In genomic region chr13:112686987-112687386, GRCh38 we compare ENCODE assay signal across 20 cellular contexts. TPM values are rescaled to one million over a fixed set of nuclear protein-coding genes. Genes with fewer than 3 reads are reported as not detected.
DNase-seq lines count a peak whose midpoint lies in the region; ATAC-seq, FAIRE-seq and TF ChIP-seq lines count a peak whose summit lies in the region.
"Had no signal": no experiment of that assay in that cellular context is flagged by ENCODE, and none has a peak within 500 bp of the region (broad histone marks: within the 10 kb centered on the region; RNA-seq: fewer than 3 reads in every experiment).

No MANE protein-coding gene starts in this region.

- H3K9me3 ChIP-seq in H1 (ENCODE audit: insufficient read depth in 2 of 2, low read depth in 1 of 2, low read length in 1 of 2) (no peaks in the 10 kb centered on the region), mesenchymal stem cell (ENCODE audit: control insufficient read depth, low read length) (no peaks in the 10 kb centered on the region), stomach (no peaks in the 10 kb centered on the region), gastroesophageal sphincter (no peaks in the 10 kb centered on the region)
- H3K9me3 ChIP-seq: Caco-2, HAP-1 had no signal

- 87% methylated on average over 9 of the region's 9 CpGs; no CpG with 5 or more reads in 1 of the 2 experiments for WGBS in H1 (ENCODE audit: extremely low coverage in 1 of 2, insufficient coverage in 1 of 2, insufficient read length in 1 of 2, insufficient replicate concordance in 2 of 2, low coverage in 1 of 2, low lambda C conversion rate in 2 of 2, missing lambda C conversion rate in 1 of 2), 2 experiments
- 95% methylated on average over 9 of the region's 9 CpGs for WGBS in mesenchymal stem cell
- WGBS in stomach, 5 donors, result 92 to 96% (median 95%) methylated on average over 9 of the region's 9 CpGs
- 93% methylated on average over 2 of the region's 9 CpGs; no CpG with 5 or more reads in 1 of the 2 donors for WGBS in gastroesophageal sphincter (ENCODE audit: low coverage in 1 of 2), 2 donors

- H2BK12ac ChIP-seq in H1 (ENCODE audit: low read depth, low read length), result no peak overlapping the region
- H2BK12ac ChIP-seq in mesenchymal stem cell (ENCODE audit: low read length in 2 of 2), result no peak overlapping the region

- CTCF ChIA-PET in H1 (lab: Charles Lee; ENCODE audit: partially characterized antibody), result interaction anchor here (1.0 to 1.3 kb wide), 2 partner anchors 40 to 169 kb away, joined by 3 to 4 read pairs; no protein-coding TSS in a partner anchor

- TF ChIP-seq CTCF in H1 (IDR thresholded peaks at IDR 0.05; ENCODE audit: control extremely low read depth in 1 of 3, insufficient read depth in 1 of 3, low read depth in 1 of 3, low read length in 3 of 3) (peak in 1 of 3 experiments; percentile 12; a peak in 1 of 4 replicates), stomach (IDR thresholded peaks at IDR 0.05) (no peak), gastroesophageal sphincter (IDR thresholded peaks at IDR 0.05) (no peak)

- no peak for TF ChIP-seq EP300 in H1 (IDR thresholded peaks at IDR 0.05; ENCODE audit: borderline replicate concordance in 1 of 2, low read depth in 2 of 2, low read length in 2 of 2)
- no peak for TF ChIP-seq EP300 in stomach (IDR thresholded peaks at IDR 0.05)
- no peak for TF ChIP-seq EP300 in gastroesophageal sphincter (IDR thresholded peaks at IDR 0.05)

- H2BK5ac ChIP-seq in H1 (ENCODE audit: low read depth, low read length) (no peak overlapping the region), mesenchymal stem cell (ENCODE audit: low read depth, low read length, poor library complexity, severe bottlenecking) (no peak overlapping the region)

- H3K27ac ChIP-seq in H1 (ENCODE audit: low read depth, low read length) (no peak overlapping the region), mesenchymal stem cell (ENCODE audit: low read length, poor library complexity, severe bottlenecking) (no peak overlapping the region), stomach (no peak overlapping the region), gastroesophageal sphincter (no peak overlapping the region)
- H3K27ac ChIP-seq: HL-60 had no signal

- H3K56ac ChIP-seq in H1 (replicated peaks; ENCODE audit: insufficient read length, low read depth, low read length), result no peak overlapping the region

- ATAC-seq in GM19463 (IDR thresholded peaks at IDR 0.05; ENCODE audit: unreplicated experiment), result no peak
- ATAC-seq in gastroesophageal sphincter, result no peak

- peaks cover 5% of the 10 kb centered on the region; the same call in 1 of the 2 replicates for H3K23me2 ChIP-seq in H1 (ENCODE audit: low read depth, low read length)

- TF ChIP-seq POLR2A in H1 (IDR thresholded peaks at IDR 0.05; ENCODE audit: control extremely low read depth in 1 of 2, low read depth in 2 of 2, low read length in 2 of 2) (no peak), stomach (IDR thresholded peaks at IDR 0.05) (no peak), gastroesophageal sphincter (IDR thresholded peaks at IDR 0.05) (no peak)

- no peak overlapping the region for H4K5ac ChIP-seq in H1 (ENCODE audit: insufficient read length, low read depth, low read length)

- no peaks in the 10 kb centered on the region for H3K36me3 ChIP-seq in H1 (ENCODE audit: control insufficient read depth in 2 of 4, insufficient read depth in 4 of 4, low read length in 3 of 4)
- no peaks in the 10 kb centered on the region for H3K36me3 ChIP-seq in mesenchymal stem cell (ENCODE audit: control insufficient read depth in 1 of 2, insufficient read depth in 2 of 2, low read depth in 1 of 2, low read length in 2 of 2)
- no peaks in the 10 kb centered on the region for H3K36me3 ChIP-seq in stomach
- H3K36me3 ChIP-seq in gastroesophageal sphincter, result no peaks in the 10 kb centered on the region
- H3K36me3 ChIP-seq: HAP-1 had no signal

- H3K27me3 ChIP-seq in H1 (replicated peaks in 1 of 4; ENCODE audit: control insufficient read depth in 3 of 4, extremely low read depth in 1 of 4, insufficient read depth in 3 of 4, low read length in 3 of 4) (peaks cover 0 to 2% (median 0%) of the 10 kb centered on the region in 4 experiments; a peak in 2 of 7 replicates), mesenchymal stem cell (ENCODE audit: control insufficient read depth in 1 of 2, insufficient read depth in 1 of 2, low read length in 2 of 2) (peaks cover 0 to 6% of the 10 kb centered on the region in 2 experiments), stomach (no peaks in the 10 kb centered on the region), gastroesophageal sphincter (no peaks in the 10 kb centered on the region)

- H3K14ac ChIP-seq in H1 (ENCODE audit: insufficient read length) (no peak overlapping the region), mesenchymal stem cell (ENCODE audit: low read length in 2 of 2) (no peak overlapping the region)

- intact Hi-C loops in stomach (cut with DNase I; ENCODE audit: low total_unique reads), result no loop called here

- no peak overlapping the region for H3K4me2 ChIP-seq in H1 (ENCODE audit: insufficient read depth in 1 of 2, low read depth in 2 of 2, low read length in 2 of 2)
- no peak overlapping the region for H3K4me2 ChIP-seq in mesenchymal stem cell (ENCODE audit: low read length, poor library complexity, severe bottlenecking)

- H3K4ac ChIP-seq in H1 (replicated peaks; ENCODE audit: insufficient read length, low read depth, low read length), result no peak overlapping the region
- H3K4ac ChIP-seq in mesenchymal stem cell (ENCODE audit: low read depth in 1 of 2, low read length in 2 of 2), result no peak overlapping the region

- DNase-seq in activated effector memory CD4-positive, alpha-beta T cell treated with anti-CD3 and anti-CD28 coated beads, Interleukin-2, amount 50 U/mL, for 16 hours, result peak; percentile 57
- DNase-seq in activated effector memory CD4-positive, alpha-beta T cell treated with Interleukin-2 at 50 U/mL for 16 hours, result no peak
- DNase-seq in H1 (ENCODE audit: low read depth in 1 of 2, low spot score in 2 of 2), result peak in 1 of 2 experiments; percentile 26
- DNase-seq in mesenchymal stem cell, result no peak
- peak; percentile 10 for DNase-seq in stomach
- DNase-seq in CD1c-positive myeloid dendritic cell (ENCODE audit: extremely low spot score), result no peak
- DNase-seq: 8988T; Caco-2; CD4-positive, CD25-positive, alpha-beta regulatory T cell; GF-D8; IMR-90; NCI-H1417 treated with DMSO at 0.1 percent for 48 hours; NCI-H187 treated with DMSO at 0.1 percent for 48 hours; NCI-H2227 treated with DMSO at 0.1 percent for 48 hours; NCI-H82; Right ventricle myocardium superior had no signal

- H2AK5ac ChIP-seq in H1 (ENCODE audit: low read depth, low read length) (no peak overlapping the region), mesenchymal stem cell (ENCODE audit: low read length, severe bottlenecking) (peak overlapping the region; percentile 35)

- FAIRE-seq in H1 (lab: Jason Lieb, UNC), result no peak

- H3K18ac ChIP-seq in H1 (ENCODE audit: extremely low read depth, low read length) (no peak overlapping the region), mesenchymal stem cell (ENCODE audit: low read depth in 1 of 2, low read length in 2 of 2) (no peak overlapping the region)

- H3K4me3 ChIP-seq in H1 (ENCODE audit: extremely low read depth in 1 of 4, insufficient read depth in 2 of 4, low read depth in 3 of 4, low read length in 4 of 4) (no peak overlapping the region), mesenchymal stem cell (ENCODE audit: insufficient read depth in 1 of 2, low read depth in 1 of 2, low read length in 2 of 2) (no peak overlapping the region), stomach (no peak overlapping the region), gastroesophageal sphincter (no peak overlapping the region)
- H3K4me3 ChIP-seq: HAP-1 had no signal

- no peak overlapping the region for H3K23ac ChIP-seq in H1 (ENCODE audit: insufficient read length)
- no peak overlapping the region for H3K23ac ChIP-seq in mesenchymal stem cell (ENCODE audit: low read length in 2 of 2)

- peaks cover 0 to 13% of the 10 kb centered on the region in 2 experiments; a peak in 2 of 4 replicates for H3K79me2 ChIP-seq in H1 (ENCODE audit: control insufficient read depth in 1 of 2, insufficient read depth in 2 of 2, low read length in 2 of 2)

- no peak overlapping the region for H4K91ac ChIP-seq in H1 (replicated peaks; ENCODE audit: insufficient read length, low read length)
- H4K91ac ChIP-seq in mesenchymal stem cell (ENCODE audit: low read length), result no peak overlapping the region

- no peaks in the 10 kb centered on the region; the same call in 1 of the 2 replicates for H3K79me1 ChIP-seq in H1 (ENCODE audit: low read depth, low read length)
- peaks cover 5% of the 10 kb centered on the region for H3K79me1 ChIP-seq in mesenchymal stem cell (replicated peaks; ENCODE audit: low read length, poor library complexity, severe bottlenecking)

- H2BK20ac ChIP-seq in H1 (ENCODE audit: low read length), result no peak overlapping the region

- no peak overlapping the region for H2BK120ac ChIP-seq in H1 (replicated peaks; ENCODE audit: low read depth, low read length)
- no peak overlapping the region for H2BK120ac ChIP-seq in mesenchymal stem cell (ENCODE audit: low read depth, low read length)

- H3K9ac ChIP-seq in H1 (replicated peaks in 1 of 4; ENCODE audit: extremely low read depth in 1 of 4, low read depth in 3 of 4, low read length in 3 of 4), result no peak overlapping the region
- no peak overlapping the region for H3K9ac ChIP-seq in mesenchymal stem cell (ENCODE audit: low read length)

- H4K20me1 ChIP-seq in H1 (replicated peaks in 1 of 2; ENCODE audit: control insufficient read depth in 1 of 2, insufficient read depth in 2 of 2, low read length in 2 of 2), result no peaks in the 10 kb centered on the region

- POLR2A ChIA-PET in H1 (lab: Charles Lee; ENCODE audit: partially characterized antibody), result interaction anchor here (1.2 kb wide), 1 partner anchor 13 kb away, joined by 3 read pairs; no protein-coding TSS in a partner anchor

- H3K4me1 ChIP-seq in H1 (replicated peaks in 1 of 4; ENCODE audit: control insufficient read depth in 3 of 4, insufficient read depth in 4 of 4, low read length in 3 of 4), result peaks cover 3 to 16% (median 11%) of the 10 kb centered on the region in 4 experiments
- peaks cover 7% of the 10 kb centered on the region for H3K4me1 ChIP-seq in mesenchymal stem cell (ENCODE audit: control insufficient read depth, insufficient read depth, low read depth, low read length)
- H3K4me1 ChIP-seq in stomach, result peaks cover 15 to 27% (median 20%) of the 10 kb centered on the region in 4 donors
- H3K4me1 ChIP-seq in gastroesophageal sphincter, result peaks cover 0 to 22% (median 10%) of the 10 kb centered on the region in 3 donors

- H2BK15ac ChIP-seq in H1 (ENCODE audit: low read length) (no peak overlapping the region), mesenchymal stem cell (ENCODE audit: low read depth, poor library complexity, severe bottlenecking) (no peak overlapping the region)

- H4K8ac ChIP-seq in H1 (ENCODE audit: extremely low read depth, insufficient read depth, low read length) (no peak overlapping the region), mesenchymal stem cell (ENCODE audit: low read length) (no peak overlapping the region)

- H2AFZ ChIP-seq in H1 (ENCODE audit: low read length), result no peak overlapping the region
- no peak overlapping the region for H2AFZ ChIP-seq in mesenchymal stem cell (ENCODE audit: low read depth, low read length)

- peak; percentile 30 to 34 for TF ChIP-seq RAD21 in H1 (IDR thresholded peaks at IDR 0.05 in 1 of 2, conservative IDR thresholded peaks at IDR 0.05 in 1 of 2; ENCODE audit: low read depth in 2 of 2, low read length in 2 of 2)

RNA-seq across cellular contexts. Expression of gene ATP11A, which starts 2.9 kb away (rescaled TPM):
- total RNA-seq in H1 (2021; fragmentation: NEBNext Ultra II Directional; extraction: Animal tissue kit (Norgen Biotek cat#: 25700)), result 72.9 and 78.5 TPM in 2 replicates
- 28.8 and 30.7 TPM in 2 replicates for polyA plus RNA-seq in H1 (2011; rRNA removed)
- 14.9 TPM for polyA plus RNA-seq in H1 (2011; cell fraction: cytosol; rRNA removed)
- 83.2 TPM for polyA plus RNA-seq in H1 (2011; cell fraction: nucleus; rRNA removed)
- polyA plus RNA-seq in H1 (2012, experiment 1 of 2), result 31.1 to 42.5 TPM (median 35.7 TPM) in 4 replicates
- polyA plus RNA-seq in H1 (2012, experiment 2 of 2), result 4.6 TPM
- 30.6 TPM for polyA plus RNA-seq in H1 (2013, experiment 1 of 2)
- 28.1 TPM for polyA plus RNA-seq in H1 (2013, experiment 2 of 2)
- 35.6 and 46.4 TPM in 2 replicates for polyA minus RNA-seq in H1 (2011; rRNA and poly(A)+ RNA removed)
- polyA minus RNA-seq in H1 (2011; cell fraction: cytosol; rRNA and poly(A)+ RNA removed), result 49.0 TPM
- 68.1 TPM for polyA minus RNA-seq in H1 (2011; cell fraction: nucleus; rRNA and poly(A)+ RNA removed)
- 8.0 TPM for polyA plus RNA-seq in mesenchymal stem cell (2013, experiment 1 of 2)
- 8.2 TPM for polyA plus RNA-seq in mesenchymal stem cell (2013, experiment 2 of 2)
- total RNA-seq in stomach, result 10 to 100 TPM in 4 of 5 donors, 1 to 10 TPM in 1; 9.9 to 70.9 (median 17.8) TPM
- polyA plus RNA-seq in stomach, result 1 to 10 TPM; 1.1 to 2.5 (median 1.3) TPM
- total RNA-seq in gastroesophageal sphincter, result 10 to 100 TPM; 12.9 to 21.7 (median 17.1) TPM

Comparison
In these comparisons a context has a peak if more than half of its experiments do, and no peak if none do; other contexts are left out.
1. DNase-seq: peak in activated effector memory CD4-positive, alpha-beta T cell treated with anti-CD3 and anti-CD28 coated beads, Interleukin-2, amount 50 U/mL, for 16 hours (single experiment) and stomach (single experiment); none in activated effector memory CD4-positive, alpha-beta T cell treated with Interleukin-2 at 50 U/mL for 16 hours (single experiment), mesenchymal stem cell (single experiment) and CD1c-positive myeloid dendritic cell (single experiment).